ENCODE assay signal across 14 cellular contexts in the genomic region with DNA sequence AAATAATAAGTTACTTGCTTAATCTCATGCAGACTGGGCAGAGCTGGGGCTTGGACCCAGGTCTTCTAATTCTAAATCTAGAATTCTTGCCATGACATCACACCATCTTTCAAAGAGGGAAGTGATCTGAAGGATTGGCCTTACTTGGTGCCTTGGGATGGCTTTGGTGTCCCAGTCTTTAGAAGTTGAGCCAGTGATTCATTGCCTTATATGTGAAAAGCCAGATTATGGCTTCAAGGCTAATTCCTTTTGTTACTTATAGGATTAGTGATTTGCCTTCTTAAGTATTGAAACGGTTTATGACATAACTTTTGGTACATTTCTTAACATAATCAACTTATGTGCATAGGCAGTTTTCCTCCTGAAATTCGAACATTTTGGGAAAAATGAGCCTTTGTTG.
"Had no signal": no experiment of that assay in that cellular context is flagged by ENCODE, and none has a peak within 500 bp of the region (broad histone marks: within the 10 kb centered on the region; RNA-seq: fewer than 3 reads in every experiment).

No MANE protein-coding gene starts in this region.

- ATAC-seq: naive thymus-derived CD8-positive, alpha-beta T cell; stimulated activated memory B cell treated with anti-CD40 and anti-IgM and Interleukin-4, amounts not matched to agents 10 μg/mL and 1 μg/mL and 100 μg/mL, for 72 hours had no signal

- H3K27me3 ChIP-seq: cardiac muscle cell, dorsolateral prefrontal cortex, hepatocyte, neutrophil, thyroid gland had no signal

- H3K4me3 ChIP-seq: cardiac muscle cell, dorsolateral prefrontal cortex, hepatocyte, left ventricle myocardium inferior, thyroid gland had no signal

- H3K4me1 ChIP-seq: parathyroid adenoma, thyroid gland had no signal

- H3K27ac ChIP-seq: cardiac muscle cell, hepatocyte, left ventricle myocardium inferior, neutrophil, parathyroid adenoma, thyroid gland had no signal

- H3K9me3 ChIP-seq: left ventricle myocardium inferior, neutrophil, thyroid gland had no signal

- DNase-seq: activated CD4-positive, alpha-beta T cell treated with anti-CD3 and anti-CD28 coated beads, Interleukin-2, amount 10 ng/mL, durations not matched to agents 7 days and 5 days; activated CD8-positive, alpha-beta memory T cell treated with anti-CD3 and anti-CD28 coated beads, Interleukin-2, amount 50 U/mL, for 48 hours; activated naive CD4-positive, alpha-beta T cell; dorsolateral prefrontal cortex; left ventricle myocardium inferior; naive thymus-derived CD8-positive, alpha-beta T cell; stimulated activated CD4-positive, alpha-beta T cell treated with anti-CD3 and anti-CD28 coated beads, Interleukin-12 subunit alpha, Interleukin-12 subunit beta, amount 100 ng/mL, for 4 hours; stimulated activated CD4-positive, alpha-beta T cell treated with anti-CD3 and anti-CD28 coated beads, Interleukin-2, amount 100 ng/mL, for 24 hours; thyroid gland had no signal
